Comparison of ENCODE assay signal across 25 cellular contexts in genomic region chr4:156578713-156579112, GRCh38.
"Had no signal": no experiment of that assay in that cellular context is flagged by ENCODE, and none has a peak within 500 bp of the region (broad histone marks: within the 10 kb centered on the region; RNA-seq: fewer than 3 reads in every experiment).

No MANE protein-coding gene starts in this region.

- H3K79me2 ChIP-seq: parathyroid adenoma had no signal

- H3K9ac ChIP-seq: parathyroid adenoma had no signal

- H3K9me3 ChIP-seq: esophagus squamous epithelium, mucosa of descending colon, prostate gland, right lobe of liver, spleen, stomach, thoracic aorta, transverse colon had no signal

- H3K4me1 ChIP-seq: parathyroid adenoma, right lobe of liver, spleen, transverse colon had no signal

- H3K27me3 ChIP-seq: esophagus squamous epithelium, right lobe of liver, spleen, stomach, transverse colon had no signal

- H3K4me3 ChIP-seq: esophagus squamous epithelium, mucosa of descending colon, prostate gland, right lobe of liver, spleen, stomach, thoracic aorta, transverse colon had no signal

- ATAC-seq: effector memory CD8-positive, alpha-beta T cell; left lobe of liver; mucosa of descending colon; naive thymus-derived CD8-positive, alpha-beta T cell; stimulated activated naive B cell treated with anti-CD40 and anti-IgM and Interleukin-4, amounts not matched to agents 10 μg/mL and 1 μg/mL and 100 μg/mL, for 72 hours had no signal

- H2AFZ ChIP-seq: parathyroid adenoma had no signal

- H3K36me3 ChIP-seq: esophagus squamous epithelium, prostate gland, right lobe of liver, spleen, stomach, thoracic aorta, transverse colon had no signal

- DNase-seq: cerebellar nuclear complex; effector memory CD8-positive, alpha-beta T cell; esophagus squamous epithelium; foreskin melanocyte; head of caudate nucleus; hypothalamus; kidney glomerular epithelial cell; mammary epithelial cell; mucosa of descending colon; naive thymus-derived CD8-positive, alpha-beta T cell; occipital lobe; retina; right lobe of liver; spleen; stimulated activated CD4-positive, alpha-beta T cell treated with anti-CD3 and anti-CD28 coated beads, Interleukin-15, amount 100 ng/mL, for 24 hours; stimulated activated CD4-positive, alpha-beta T cell treated with anti-CD3 and anti-CD28 coated beads, Interleukin-1b, Interleukin-23, amount 100 ng/mL, for 48 hours; stimulated activated CD4-positive, alpha-beta T cell treated with anti-CD3 and anti-CD28 coated beads, Interleukin-4, amount 100 ng/mL, for 24 hours; stimulated activated naive B cell treated with anti-CD40 and anti-IgM and Interleukin-4, amounts not matched to agents 10 μg/mL and 1 μg/mL and 100 μg/mL, for 72 hours; stomach; substantia nigra; transverse colon had no signal

- H3K27ac ChIP-seq: esophagus squamous epithelium, parathyroid adenoma, prostate gland, right lobe of liver, spleen, stomach, transverse colon had no signal
